ENCODE assay signal across 20 cellular contexts in genomic region chr2:236718207-236718992, GRCh38.
DNase-seq lines count a peak whose midpoint lies in the region; ATAC-seq and TF ChIP-seq lines count a peak whose summit lies in the region.
"Had no signal": no experiment of that assay in that cellular context is flagged by ENCODE, and none has a peak within 500 bp of the region (broad histone marks: within the 10 kb centered on the region; RNA-seq: fewer than 3 reads in every experiment).

No MANE protein-coding gene starts in this region.

- H3K4me2 ChIP-seq in IMR-90 (ENCODE audit: low read depth, low read length) = no peak overlapping the region

- H3K14ac ChIP-seq in IMR-90 (replicated peaks; ENCODE audit: low read depth, low read length) = no peak overlapping the region

- no peak overlapping the region for H3K27ac ChIP-seq in IMR-90 (ENCODE audit: insufficient read depth, low read length)
- H3K27ac ChIP-seq in RWPE2 (ENCODE audit: poor library complexity, severe bottlenecking) = no peak overlapping the region
- no peak overlapping the region for H3K27ac ChIP-seq in uterus
- H3K27ac ChIP-seq: esophagus muscularis mucosa, HL-60, SJSA1, suprapubic skin had no signal

- H3K56ac ChIP-seq in IMR-90 (ENCODE audit: extremely low read depth, insufficient read depth, low read length) = no peak overlapping the region

- H3K4me3 ChIP-seq in IMR-90 (ENCODE audit: insufficient read depth, low read depth, low read length) = no peak overlapping the region
- no peak overlapping the region for H3K4me3 ChIP-seq in RWPE2 (ENCODE audit: severe bottlenecking)
- no peak overlapping the region for H3K4me3 ChIP-seq in fibroblast of the aortic adventitia (ENCODE audit: low read depth, low read length)
- no peak overlapping the region for H3K4me3 ChIP-seq in uterus
- H3K4me3 ChIP-seq: esophagus muscularis mucosa, mucosa of descending colon, SJSA1, suprapubic skin had no signal

- DNase-seq in IMR-90 = peak; percentile 8
- DNase-seq in RWPE2 (ENCODE audit: low spot score) = no peak
- peak; percentile 77 for DNase-seq in fibroblast of the aortic adventitia (ENCODE audit: low read depth)
- peak; percentile 22 for DNase-seq in renal cortical epithelial cell (ENCODE audit: low read depth)
- DNase-seq in activated T-cell treated with anti-CD3 and anti-CD28 coated beads, Interleukin-2, amount 50 U/mL, for 1 hour = no peak
- DNase-seq in GM10248 (ENCODE audit: extremely low spot score) = no peak
- no peak for DNase-seq in uterus
- DNase-seq: activated CD4-positive, alpha-beta T cell treated with anti-CD3 and anti-CD28 coated beads for 48 hours; activated naive CD4-positive, alpha-beta T cell treated with Interleukin-2 at 50 U/mL for 16 hours; C1 segment of cervical spinal cord; DMS53; KBM-7; mucosa of descending colon; NCI-H1048; stimulated activated CD4-positive, alpha-beta T cell treated with anti-CD3 and anti-CD28 coated beads, Interleukin-4, amount 100 ng/mL, for 4 hours; T1000 had no signal

- dilution Hi-C loops in IMR-90 (cut with HindIII; ENCODE audit: low sequenced_read_pairs, unreplicated experiment) = no loop called here

- no peak for ATAC-seq in IMR-90 (ENCODE audit: low read depth)
- ATAC-seq in RWPE2 (ENCODE audit: low read depth) = peak; percentile 42; the same call in 1 of the 3 replicates
- ATAC-seq: mucosa of descending colon had no signal

- H3K9me3 ChIP-seq in IMR-90 (ENCODE audit: control insufficient read depth, insufficient read depth, low read length) (no peaks in the 10 kb centered on the region), RWPE2 (ENCODE audit: severe bottlenecking) (no peaks in the 10 kb centered on the region), uterus (no peaks in the 10 kb centered on the region)
- H3K9me3 ChIP-seq: esophagus muscularis mucosa, mucosa of descending colon, SJSA1, suprapubic skin had no signal

- H3K27me3 ChIP-seq in IMR-90 (ENCODE audit: control insufficient read depth, insufficient read depth, low read length) = peaks cover 14% of the 10 kb centered on the region
- H3K27me3 ChIP-seq in RWPE2 (ENCODE audit: insufficient read depth, poor library complexity, severe bottlenecking) = no peaks in the 10 kb centered on the region
- H3K27me3 ChIP-seq in uterus = no peaks in the 10 kb centered on the region
- H3K27me3 ChIP-seq: esophagus muscularis mucosa, SJSA1, suprapubic skin had no signal

- H3K36me3 ChIP-seq in IMR-90 (ENCODE audit: control insufficient read depth, insufficient read depth, low read length) (no peaks in the 10 kb centered on the region), RWPE2 (ENCODE audit: low read depth) (no peaks in the 10 kb centered on the region), uterus (no peaks in the 10 kb centered on the region)
- H3K36me3 ChIP-seq: esophagus muscularis mucosa, SJSA1, suprapubic skin had no signal

- H4K8ac ChIP-seq in IMR-90 (ENCODE audit: low read depth in 2 of 2, low read length in 2 of 2) = no peak overlapping the region

- no peak overlapping the region for H2BK5ac ChIP-seq in IMR-90 (ENCODE audit: low read depth, low read length, poor library complexity, severe bottlenecking)

- H2AK9ac ChIP-seq in IMR-90 (replicated peaks; ENCODE audit: low read depth, low read length, poor library complexity) = no peak overlapping the region

- no peak overlapping the region for H3K18ac ChIP-seq in IMR-90 (ENCODE audit: low read depth, low read length)

- TF ChIP-seq CTCF in IMR-90 (conservative IDR thresholded peaks at IDR 0.05; ENCODE audit: low read depth, low read length) = no peak
- TF ChIP-seq CTCF in RWPE2 (IDR thresholded peaks at IDR 0.05; ENCODE audit: poor library complexity, severe bottlenecking) = no peak
- TF ChIP-seq CTCF in fibroblast of the aortic adventitia (IDR thresholded peaks at IDR 0.05; ENCODE audit: insufficient read depth, low read length) = no peak
- TF ChIP-seq CTCF in GM10248 (IDR thresholded peaks at IDR 0.05; ENCODE audit: control extremely low read depth, extremely low read depth, low read depth, missing control alignments) = no peak
- TF ChIP-seq CTCF in uterus (IDR thresholded peaks at IDR 0.05) = no peak

- BruUV-seq in IMR-90 (replicated peaks; lab: Mats Ljungman, UMichigan) = no TSS peak

- H3K9ac ChIP-seq in IMR-90 (ENCODE audit: low read depth, low read length) = no peak overlapping the region

- POLR2A ChIA-PET in IMR-90 (lab: Charles Lee; ENCODE audit: unreplicated experiment) = no interaction called here
- POLR2A ChIA-PET in GM10248 (lab: Yijun Ruan, JAX) = no interaction called here

- no peak for TF ChIP-seq RAD21 in IMR-90 (IDR thresholded peaks at IDR 0.05; ENCODE audit: low read length)

- 0 out of 2 replicates have a peak, but pooled peaks cover 2% of the 10 kb centered on the region for H3K9me1 ChIP-seq in IMR-90 (ENCODE audit: insufficient read depth, low read length)

- H2BK15ac ChIP-seq in IMR-90 (ENCODE audit: low read depth, low read length) = no peak overlapping the region

- H3K4me1 ChIP-seq in IMR-90 (ENCODE audit: control insufficient read depth, insufficient read depth, low read length) (no peaks in the 10 kb centered on the region), RWPE2 (ENCODE audit: insufficient read depth, poor library complexity, severe bottlenecking) (peaks cover 26% of the 10 kb centered on the region), uterus (no peaks in the 10 kb centered on the region)

- H4K20me1 ChIP-seq in IMR-90 (ENCODE audit: insufficient read depth, low read length) = no peaks in the 10 kb centered on the region

- no peak overlapping the region for H4K91ac ChIP-seq in IMR-90 (ENCODE audit: insufficient read depth, low read depth, low read length)

- TF ChIP-seq POLR2A in IMR-90 (IDR thresholded peaks at IDR 0.05; ENCODE audit: low read depth, low read length) (no peak), uterus (IDR thresholded peaks at IDR 0.05) (no peak)

- CTCF ChIA-PET in IMR-90 (lab: Yijun Ruan, JAX) (no interaction called here), GM10248 (lab: Yijun Ruan, JAX) (no interaction called here)

- H2BK20ac ChIP-seq in IMR-90 (ENCODE audit: low read depth, low read length) = no peak overlapping the region

- H3K23ac ChIP-seq in IMR-90 (ENCODE audit: low read depth, low read length) = no peak overlapping the region

- H2AFZ ChIP-seq in IMR-90 (replicated peaks; ENCODE audit: low read length, poor library complexity) = no peak overlapping the region

- in situ Hi-C loops in IMR-90 (cut with MboI; ENCODE audit: low sequenced_read_pairs) = no loop called here

- no peak overlapping the region for H3K4ac ChIP-seq in IMR-90 (ENCODE audit: low read depth, low read length)

- H3K79me1 ChIP-seq in IMR-90 (ENCODE audit: low read depth in 1 of 2, low read length in 2 of 2) = no peaks in the 10 kb centered on the region

- no peak overlapping the region for H2BK120ac ChIP-seq in IMR-90 (ENCODE audit: low read depth, low read length)

- WGBS in IMR-90 (ENCODE audit: extremely low coverage in 2 of 2, insufficient read length in 1 of 2), 2 experiments = 68% methylated on average over 8 of the region's 18 CpGs; no CpG with 5 or more reads in 1 of the 2 experiments

- H2AK5ac ChIP-seq in IMR-90 (ENCODE audit: low read depth, low read length) = no peak overlapping the region

- no peak overlapping the region for H4K5ac ChIP-seq in IMR-90 (ENCODE audit: low read depth, low read length)

- intact Hi-C loops in IMR-90 (cut with micrococcal nuclease) (no loop called here), uterus (cut with DNase I; ENCODE audit: low total_unique reads) (no loop called here)

TF ChIP-seq in IMR-90, 13 proteins besides CTCF, POLR2A, EP300 and RAD21:
- TF ChIP-seq NFE2L2 (IDR thresholded peaks at IDR 0.05; ENCODE audit: low read depth, low read length) (no peak), MAZ (IDR thresholded peaks at IDR 0.05; ENCODE audit: borderline replicate concordance, low read depth, low read length) (no peak), MXI1 (IDR thresholded peaks at IDR 0.05; ENCODE audit: borderline replicate concordance, low read depth, low read length) (no peak), RFX5 (IDR thresholded peaks at IDR 0.05; ENCODE audit: low read depth, low read length) (no peak), CHD1 (IDR thresholded peaks at IDR 0.05; ENCODE audit: low read depth, low read length) (no peak), RCOR1 (IDR thresholded peaks at IDR 0.05; ENCODE audit: insufficient replicate concordance, low read length) (no peak), MAFK (IDR thresholded peaks at IDR 0.05; ENCODE audit: low read depth, low read length) (no peak), BHLHE40 (IDR thresholded peaks at IDR 0.05; ENCODE audit: low read depth, low read length) (no peak), CEBPB (IDR thresholded peaks at IDR 0.05; ENCODE audit: low read depth, low read length) (no peak), SMC3 (IDR thresholded peaks at IDR 0.05; ENCODE audit: low read depth, low read length) (no peak), ELK1 (IDR thresholded peaks at IDR 0.05; ENCODE audit: borderline replicate concordance, low read depth, low read length) (no peak), FOS (IDR thresholded peaks at IDR 0.05; ENCODE audit: low read depth, low read length) (no peak)
- TF ChIP-seq, protein P1, sequence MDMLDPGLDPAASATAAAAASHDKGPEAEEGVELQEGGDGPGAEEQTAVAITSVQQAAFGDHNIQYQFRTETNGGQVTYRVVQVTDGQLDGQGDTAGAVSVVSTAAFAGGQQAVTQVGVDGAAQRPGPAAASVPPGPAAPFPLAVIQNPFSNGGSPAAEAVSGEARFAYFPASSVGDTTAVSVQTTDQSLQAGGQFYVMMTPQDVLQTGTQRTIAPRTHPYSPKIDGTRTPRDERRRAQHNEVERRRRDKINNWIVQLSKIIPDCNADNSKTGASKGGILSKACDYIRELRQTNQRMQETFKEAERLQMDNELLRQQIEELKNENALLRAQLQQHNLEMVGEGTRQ (IDR thresholded peaks at IDR 0.05; ENCODE audit: low read depth, low read length) = no peak

Comparison
In these comparisons a context has a peak if more than half of its experiments do, and no peak if none do; other contexts are left out.
1. DNase-seq: peak in IMR-90 (single experiment), fibroblast of the aortic adventitia (single experiment) and renal cortical epithelial cell (single experiment); none in RWPE2 (single experiment), activated T-cell treated with anti-CD3 and anti-CD28 coated beads, Interleukin-2, amount 50 U/mL, for 1 hour (single experiment), GM10248 (single experiment) and uterus (0 of 2).